12 cellular contexts compared by ENCODE assay signal in the genomic region with DNA sequence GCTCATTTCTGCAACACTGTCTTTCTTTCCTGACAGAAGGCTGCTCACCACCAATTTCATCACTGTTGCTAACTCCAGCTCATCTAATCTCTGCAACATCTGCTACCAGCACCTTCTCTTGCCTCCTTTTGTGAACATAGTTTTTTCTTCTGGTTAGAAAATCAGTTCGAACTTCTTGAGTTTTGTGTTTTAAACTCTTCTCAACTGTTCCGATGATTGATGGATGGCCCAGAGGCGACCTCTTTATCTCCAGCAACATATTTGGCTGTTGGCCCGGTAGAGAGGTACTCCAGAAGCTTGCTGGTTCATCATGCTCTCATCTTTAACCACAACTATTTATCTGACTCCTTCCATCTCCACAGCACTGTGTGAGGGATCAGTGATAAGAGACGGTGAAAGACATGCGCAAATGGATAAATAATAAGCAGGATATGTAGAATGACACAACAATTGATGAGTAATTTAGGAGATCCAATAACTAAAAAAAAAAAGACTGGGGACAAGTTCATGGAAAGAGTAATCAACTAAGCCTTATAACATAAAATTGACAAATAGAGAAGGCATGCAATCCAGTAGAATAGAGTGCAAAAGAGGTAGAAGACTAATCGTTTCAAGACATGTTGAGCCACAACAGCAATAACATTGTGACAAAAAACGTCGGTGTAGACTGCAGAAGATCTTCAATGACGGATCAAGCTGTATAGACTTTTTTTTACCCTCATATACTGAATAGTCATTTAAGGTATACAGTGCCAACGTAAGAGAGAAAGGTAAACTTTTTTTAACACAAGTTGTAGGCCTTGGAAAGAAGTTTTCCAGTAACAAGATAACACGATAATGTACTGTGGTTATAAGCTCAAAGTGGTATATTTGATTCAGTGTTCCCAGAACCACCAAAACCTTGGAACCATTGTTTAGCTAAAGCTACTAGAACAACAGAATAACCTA.
DNase-seq lines count a peak whose midpoint lies in the region; ATAC-seq lines count a peak whose summit lies in the region.
"Had no signal": no experiment of that assay in that cellular context is flagged by ENCODE, and none has a peak within 500 bp of the region (broad histone marks: within the 10 kb centered on the region; RNA-seq: fewer than 3 reads in every experiment).

No MANE protein-coding gene starts in this region.

- H3K36me3 Mint-ChIP-seq in activated T-helper 2 cell treated with anti-CD3 and anti-CD28 coated beads, Interferon-gamma antibody, Interleukin-2, Interleukin-4, amounts not matched to agents 10 μg/mL and 5 μg/mL and 100 μg/mL, durations not matched to agents 14 hours and 24 hours and 36 hours (ENCODE audit: low read depth), result no peaks in the 10 kb centered on the region

- H3K9me3 Mint-ChIP-seq in activated T-helper 2 cell treated with anti-CD3 and anti-CD28 coated beads, Interferon-gamma antibody, Interleukin-2, Interleukin-4, amounts not matched to agents 10 μg/mL and 5 μg/mL and 100 μg/mL, durations not matched to agents 14 hours and 24 hours and 36 hours, result no peaks in the 10 kb centered on the region
- H3K9me3 Mint-ChIP-seq: activated B cell treated with CpG ODN at 0.5 μM for 24 hours had no signal

- DNase-seq in DMS 273 treated with DMSO at 0.1 percent for 48 hours (lab: John Stamatoyannopoulos, UW) (peak; percentile 33), KG1 (lab: John Stamatoyannopoulos, UW) (peak; percentile 73), kidney tubule cell (ENCODE audit: low spot score) (peak; percentile 46), ecto neural progenitor cell (ENCODE audit: low spot score) (no peak), NAMALWA (ENCODE audit: low spot score) (no peak)
- no peak for DNase-seq in activated T-helper 2 cell treated with anti-CD3 and anti-CD28 coated beads, Interferon-gamma antibody, Interleukin-2, Interleukin-4, amounts not matched to agents 10 μg/mL and 5 μg/mL and 100 μg/mL, durations not matched to agents 14 hours and 24 hours and 36 hours (ENCODE audit: low spot score)
- DNase-seq in activated naive CD4-positive, alpha-beta T cell (lab: John Stamatoyannopoulos, UW), result no peak
- DNase-seq: activated B cell treated with CpG ODN at 0.5 μM for 24 hours, activated gamma-delta T cell, endodermal cell, posterior cingulate gyrus had no signal

- peak overlapping the region; percentile 2 for H3K27ac Mint-ChIP-seq in activated T-helper 2 cell treated with anti-CD3 and anti-CD28 coated beads, Interferon-gamma antibody, Interleukin-2, Interleukin-4, amounts not matched to agents 10 μg/mL and 5 μg/mL and 100 μg/mL, durations not matched to agents 14 hours and 24 hours and 36 hours
- H3K27ac Mint-ChIP-seq: activated B cell treated with CpG ODN at 0.5 μM for 24 hours, endodermal cell had no signal

- intact Hi-C loops in activated T-helper 2 cell treated with anti-CD3 and anti-CD28 coated beads, Interferon-gamma antibody, Interleukin-2, Interleukin-4, amounts not matched to agents 10 μg/mL and 5 μg/mL and 100 μg/mL, durations not matched to agents 14 hours and 24 hours and 36 hours (cut with micrococcal nuclease), result no loop called here

- H3K4me3 Mint-ChIP-seq in activated T-helper 2 cell treated with anti-CD3 and anti-CD28 coated beads, Interferon-gamma antibody, Interleukin-2, Interleukin-4, amounts not matched to agents 10 μg/mL and 5 μg/mL and 100 μg/mL, durations not matched to agents 14 hours and 24 hours and 36 hours (ENCODE audit: low read depth), result no peak overlapping the region
- H3K4me3 Mint-ChIP-seq: activated B cell treated with CpG ODN at 0.5 μM for 24 hours, endodermal cell had no signal

- ATAC-seq in activated CD4-positive, CD25-positive, alpha-beta regulatory T cell treated with anti-CD3 and anti-CD28 coated beads, Interleukin-2, amount 50 U/mL, for 24 hours, result no peak

- no peaks in the 10 kb centered on the region for H3K27me3 Mint-ChIP-seq in activated T-helper 2 cell treated with anti-CD3 and anti-CD28 coated beads, Interferon-gamma antibody, Interleukin-2, Interleukin-4, amounts not matched to agents 10 μg/mL and 5 μg/mL and 100 μg/mL, durations not matched to agents 14 hours and 24 hours and 36 hours (ENCODE audit: low read depth)
- H3K27me3 Mint-ChIP-seq: activated B cell treated with CpG ODN at 0.5 μM for 24 hours had no signal

- H3K4me1 Mint-ChIP-seq in activated T-helper 2 cell treated with anti-CD3 and anti-CD28 coated beads, Interferon-gamma antibody, Interleukin-2, Interleukin-4, amounts not matched to agents 10 μg/mL and 5 μg/mL and 100 μg/mL, durations not matched to agents 14 hours and 24 hours and 36 hours (ENCODE audit: low read depth), result peaks cover 10% of the 10 kb centered on the region
- H3K4me1 Mint-ChIP-seq: activated B cell treated with CpG ODN at 0.5 μM for 24 hours had no signal

Comparison
In these comparisons a context has a peak if more than half of its experiments do, and no peak if none do; other contexts are left out.
1. DNase-seq: peak in DMS 273 treated with DMSO at 0.1 percent for 48 hours (single experiment), KG1 (single experiment) and kidney tubule cell (single experiment); none in activated T-helper 2 cell treated with anti-CD3 and anti-CD28 coated beads, Interferon-gamma antibody, Interleukin-2, Interleukin-4, amounts not matched to agents 10 μg/mL and 5 μg/mL and 100 μg/mL, durations not matched to agents 14 hours and 24 hours and 36 hours (single experiment), activated naive CD4-positive, alpha-beta T cell (0 of 4), ecto neural progenitor cell (single experiment) and NAMALWA (single experiment).